ENCODE assay signal across 10 cellular contexts in the genomic region with DNA sequence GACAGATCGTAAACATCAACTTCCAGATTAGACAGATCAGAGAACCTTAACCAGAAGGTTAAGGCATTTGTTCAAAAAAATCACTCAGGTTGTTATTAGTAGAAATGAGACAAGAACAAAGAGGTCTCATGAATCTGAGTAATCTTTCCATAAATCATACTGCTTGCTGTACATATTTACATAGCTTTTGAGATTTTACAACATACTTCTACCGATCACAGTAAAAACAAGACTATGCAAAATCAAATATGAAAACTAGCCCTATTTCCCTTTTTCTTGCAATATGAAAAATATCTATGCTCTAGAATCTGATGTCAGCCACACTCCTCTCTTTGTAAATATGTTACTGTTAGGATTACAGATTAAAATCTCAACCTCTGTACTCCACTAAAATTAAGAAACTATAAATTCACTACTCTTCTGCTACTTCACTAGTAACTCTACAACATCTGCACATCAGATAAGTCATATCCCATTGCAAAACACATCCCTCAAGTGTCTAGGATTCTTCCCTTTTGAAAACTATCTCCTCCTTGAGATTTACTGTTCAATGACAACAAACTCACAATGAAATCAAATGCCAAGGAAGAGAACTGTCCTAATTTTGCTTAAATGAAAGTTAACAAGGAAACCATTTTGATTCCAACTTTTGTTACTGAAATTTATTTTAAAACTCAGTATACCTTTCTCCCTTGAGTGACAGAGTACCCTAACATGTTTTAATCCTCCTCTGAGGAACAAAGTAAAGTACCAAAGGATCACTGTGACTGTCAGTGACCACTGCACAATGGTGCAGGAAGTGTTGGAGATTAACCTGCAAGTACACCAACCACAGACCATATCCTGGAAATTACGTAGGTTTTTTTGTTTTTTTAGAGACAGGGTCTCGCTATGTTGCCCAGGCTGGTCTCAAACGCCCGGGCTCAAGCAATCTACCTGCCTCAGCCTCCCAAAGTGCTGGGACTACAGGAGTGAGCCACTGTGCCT. TPM values are rescaled to one million over a fixed set of nuclear protein-coding genes. Genes with fewer than 3 reads are reported as not detected.
A peak's percentile ranks its signal among the peaks of the same experiment; 100 is the strongest.
DNase-seq lines count a peak whose midpoint lies in the region; ATAC-seq and TF ChIP-seq lines count a peak whose summit lies in the region.
"Had no signal": no experiment of that assay in that cellular context is flagged by ENCODE, and none has a peak within 500 bp of the region (broad histone marks: within the 10 kb centered on the region; RNA-seq: fewer than 3 reads in every experiment).

No MANE protein-coding gene starts in this region.

- DNase-seq in central memory CD8-positive, alpha-beta T cell (ENCODE audit: low spot score in 2 of 2), result no peak
- DNase-seq in progenitor cell of endocrine pancreas (ENCODE audit: low spot score, unreplicated experiment), result no peak
- DNase-seq in NCI-H510A (lab: John Stamatoyannopoulos, UW), result no peak
- DNase-seq in medulla oblongata (ENCODE audit: extremely low spot score), result no peak
- DNase-seq: NCI-H526 treated with DMSO at 0.1 percent for 48 hours; stimulated activated CD4-positive, alpha-beta T cell treated with anti-CD3 and anti-CD28 coated beads, Interleukin-12 subunit alpha, Interleukin-12 subunit beta, amount 100 ng/mL, for 4 hours had no signal

- no peak for TF ChIP-seq CTCF in progenitor cell of endocrine pancreas (IDR thresholded peaks at IDR 0.05; ENCODE audit: unreplicated experiment)

- peak overlapping the region; percentile 9 for H3K4me3 Mint-ChIP-seq in central memory CD8-positive, alpha-beta T cell
- H3K4me3 Mint-ChIP-seq in progenitor cell of endocrine pancreas (ENCODE audit: low read depth), result no peak overlapping the region

- H3K9me3 Mint-ChIP-seq in central memory CD8-positive, alpha-beta T cell, result no peaks in the 10 kb centered on the region
- H3K9me3 Mint-ChIP-seq in progenitor cell of endocrine pancreas (ENCODE audit: low read depth), result no peaks in the 10 kb centered on the region

- ATAC-seq in GM18499 (IDR thresholded peaks at IDR 0.05; ENCODE audit: insufficient read depth, unreplicated experiment) (peak; percentile 73), GM21515 (IDR thresholded peaks at IDR 0.05; ENCODE audit: unreplicated experiment) (peak; percentile 49), HG03460 (IDR thresholded peaks at IDR 0.05; ENCODE audit: unreplicated experiment) (peak; percentile 61), GM19023 (IDR thresholded peaks at IDR 0.05; ENCODE audit: unreplicated experiment) (no peak)
- ATAC-seq in central memory CD8-positive, alpha-beta T cell (replicated peaks; ENCODE audit: extremely low read depth, poor library complexity, severe bottlenecking), result peak; percentile 73

- H3K36me3 Mint-ChIP-seq in central memory CD8-positive, alpha-beta T cell (ENCODE audit: insufficient read depth), result peaks cover 5% of the 10 kb centered on the region
- peaks cover 2% of the 10 kb centered on the region for H3K36me3 Mint-ChIP-seq in progenitor cell of endocrine pancreas (ENCODE audit: insufficient read depth)

- H3K27me3 Mint-ChIP-seq in central memory CD8-positive, alpha-beta T cell, result no peaks in the 10 kb centered on the region
- H3K27me3 Mint-ChIP-seq in progenitor cell of endocrine pancreas, result no peaks in the 10 kb centered on the region

- H3K27ac Mint-ChIP-seq in central memory CD8-positive, alpha-beta T cell (ENCODE audit: low read depth), result peak overlapping the region; percentile 34
- H3K27ac Mint-ChIP-seq in progenitor cell of endocrine pancreas, result no peak overlapping the region

- peaks cover 48% of the 10 kb centered on the region for H3K4me1 Mint-ChIP-seq in central memory CD8-positive, alpha-beta T cell
- peaks cover 29% of the 10 kb centered on the region for H3K4me1 Mint-ChIP-seq in progenitor cell of endocrine pancreas (ENCODE audit: low read depth)

RNA-seq across cellular contexts. Expression of a gene that starts 12.8 kb away (rescaled TPM):
- total RNA-seq in progenitor cell of endocrine pancreas, result 64.6 and 66.1 TPM in 2 replicates
